ENCODE assay signal across 10 cellular contexts in genomic region chr3:119297169-119297568, GRCh38. TPM values are rescaled to one million over a fixed set of nuclear protein-coding genes. Genes with fewer than 3 reads are reported as not detected.
DNase-seq lines count a peak whose midpoint lies in the region; ATAC-seq and TF ChIP-seq lines count a peak whose summit lies in the region.
"Had no signal": no experiment of that assay in that cellular context is flagged by ENCODE, and none has a peak within 500 bp of the region (broad histone marks: within the 10 kb centered on the region; RNA-seq: fewer than 3 reads in every experiment).

No MANE protein-coding gene starts in this region.

- ATAC-seq in upper lobe of right lung, result no peak

- H3K36me3 Mint-ChIP-seq in Calu3 (ENCODE audit: insufficient read depth, unreplicated experiment), result peaks cover 18% of the 10 kb centered on the region

- H3K27ac Mint-ChIP-seq in Calu3 (ENCODE audit: unreplicated experiment), result no peak overlapping the region

- H3K4me3 ChIP-seq in breast epithelium (peak overlapping the region; percentile 70 to 96 (median 87)), mammary epithelial cell (replicated peaks in 1 of 3; ENCODE audit: insufficient read depth in 1 of 3, low read depth in 2 of 3, low read length in 3 of 3) (no peak overlapping the region), muscle layer of duodenum (ENCODE audit: low read depth in 1 of 2, low read length in 2 of 2) (peak overlapping the region; percentile 79 to 85), upper lobe of right lung (peak overlapping the region; percentile 85)

- peaks cover 14% of the 10 kb centered on the region for H3K4me1 Mint-ChIP-seq in Calu3 (ENCODE audit: low read depth, unreplicated experiment)

- H3K27ac ChIP-seq in breast epithelium, result peak overlapping the region; percentile 0 to 89
- no peak overlapping the region for H3K27ac ChIP-seq in mammary epithelial cell (ENCODE audit: insufficient read depth, low read depth, low read length)
- H3K27ac ChIP-seq in muscle layer of duodenum (ENCODE audit: low read length), result no peak overlapping the region
- peak overlapping the region; percentile 86 for H3K27ac ChIP-seq in upper lobe of right lung
- H3K27ac ChIP-seq: WERI-Rb-1 had no signal

- no peak overlapping the region for H3K9ac ChIP-seq in mammary epithelial cell (ENCODE audit: insufficient read depth, low read length)

- no peaks in the 10 kb centered on the region for H3K27me3 ChIP-seq in breast epithelium
- no peaks in the 10 kb centered on the region for H3K27me3 ChIP-seq in mammary epithelial cell (ENCODE audit: insufficient read depth, low read length)
- H3K27me3 ChIP-seq in muscle layer of duodenum (ENCODE audit: low read depth, low read length), result no peaks in the 10 kb centered on the region
- no peaks in the 10 kb centered on the region for H3K27me3 ChIP-seq in upper lobe of right lung

- intact Hi-C loops in breast epithelium (cut with DNase I; ENCODE audit: low total_unique reads), result no loop called here
- intact Hi-C loops in mammary epithelial cell (cut with micrococcal nuclease), result no loop called here
- intact Hi-C loops in upper lobe of right lung (cut with DNase I), result no loop called here
- intact Hi-C loops in Calu3 (cut with micrococcal nuclease; ENCODE audit: unreplicated experiment), result no loop called here

- no peak for TF ChIP-seq CTCF in breast epithelium (IDR thresholded peaks at IDR 0.05)
- no peak for TF ChIP-seq CTCF in mammary epithelial cell (conservative IDR thresholded peaks at IDR 0.05 in 1 of 2, IDR thresholded peaks at IDR 0.05 in 1 of 2; ENCODE audit: extremely low read depth in 1 of 2, insufficient read depth in 1 of 2, low read depth in 1 of 2, low read length in 2 of 2)
- no peak for TF ChIP-seq CTCF in upper lobe of right lung (IDR thresholded peaks at IDR 0.05)
- no peak for TF ChIP-seq CTCF in Calu3 (IDR thresholded peaks at IDR 0.05; ENCODE audit: unreplicated experiment)

- BruUV-seq in mammary epithelial cell (replicated peaks; lab: Mats Ljungman, UMichigan) (no TSS peak), Calu3 (replicated peaks; lab: Mats Ljungman, UMichigan) (no TSS peak)

- no peak overlapping the region for H3K4me2 ChIP-seq in mammary epithelial cell (ENCODE audit: insufficient read depth, low read depth, low read length)

- H3K9me3 ChIP-seq in breast epithelium, result no peaks in the 10 kb centered on the region
- H3K9me3 ChIP-seq in mammary epithelial cell (replicated peaks; ENCODE audit: insufficient read depth, low read length), result no peaks in the 10 kb centered on the region
- no peaks in the 10 kb centered on the region for H3K9me3 ChIP-seq in muscle layer of duodenum (ENCODE audit: control insufficient read depth in 1 of 2, low read length in 2 of 2)
- no peaks in the 10 kb centered on the region for H3K9me3 ChIP-seq in upper lobe of right lung

- H2AFZ ChIP-seq in mammary epithelial cell (ENCODE audit: low read depth, low read length), result no peak overlapping the region

- peaks cover 25% of the 10 kb centered on the region for H3K27me3 Mint-ChIP-seq in Calu3 (ENCODE audit: unreplicated experiment)

- CTCF ChIA-PET in mammary epithelial cell (lab: Charles Lee; ENCODE audit: low non-redundant PET), result no interaction called here
- CTCF ChIA-PET in Calu3 (lab: Charles Lee), result no interaction called here

- H3K36me3 ChIP-seq in breast epithelium (no peaks in the 10 kb centered on the region), mammary epithelial cell (ENCODE audit: insufficient read depth, low read length) (no peaks in the 10 kb centered on the region), muscle layer of duodenum (ENCODE audit: control insufficient read depth in 1 of 2, insufficient read depth in 2 of 2, low read length in 2 of 2) (peaks cover 0 to 8% of the 10 kb centered on the region in 2 donors), upper lobe of right lung (no peaks in the 10 kb centered on the region)
- H3K36me3 ChIP-seq: WERI-Rb-1 had no signal

- no peak overlapping the region for H3K4me3 Mint-ChIP-seq in Calu3 (ENCODE audit: low read depth, unreplicated experiment)

- TF ChIP-seq POLR2A in breast epithelium (IDR thresholded peaks at IDR 0.05), result no peak

- H3K4me1 ChIP-seq in breast epithelium, result peaks cover 0 to 3% of the 10 kb centered on the region in 2 donors
- peaks cover 29% of the 10 kb centered on the region for H3K4me1 ChIP-seq in mammary epithelial cell (ENCODE audit: insufficient read depth, low read length)
- H3K4me1 ChIP-seq in muscle layer of duodenum (ENCODE audit: control insufficient read depth in 1 of 2, insufficient read depth in 2 of 2, low read length in 2 of 2), result peaks cover 0 to 32% of the 10 kb centered on the region in 2 donors
- peaks cover 56% of the 10 kb centered on the region for H3K4me1 ChIP-seq in upper lobe of right lung

- DNase-seq in breast epithelium (ENCODE audit: low spot score in 2 of 2) (no peak), mammary epithelial cell (no peak), dermis blood vessel endothelial cell (peak; percentile 71), upper lobe of right lung (no peak), Calu3 (no peak), NK-92 (lab: John Stamatoyannopoulos, UW; ENCODE audit: unreplicated experiment) (no peak), NCI-H1436 treated with DMSO at 0.1 percent for 48 hours (lab: John Stamatoyannopoulos, UW) (no peak)
- DNase-seq: NCI-H1048, WERI-Rb-1 had no signal

- H3K9me3 Mint-ChIP-seq in Calu3 (ENCODE audit: low read depth, unreplicated experiment), result no peaks in the 10 kb centered on the region

- in situ Hi-C loops in mammary epithelial cell (cut with MboI; ENCODE audit: low sequenced_read_pairs in 2 of 2), result loop anchor here (25.0 kb wide), 2 partner anchors 140 to 390 kb away; partner anchors contain the start of gene COX17 (in 1 of the 2)

- H4K20me1 ChIP-seq in mammary epithelial cell (ENCODE audit: insufficient read depth, low read length), result no peaks in the 10 kb centered on the region

- dilution Hi-C loops in mammary epithelial cell (cut with HindIII; ENCODE audit: low sequenced_read_pairs), result no loop called here

- peaks cover 11% of the 10 kb centered on the region for H3K79me2 ChIP-seq in mammary epithelial cell (ENCODE audit: insufficient read depth, low read length)

RNA-seq across cellular contexts. Expression of gene ARHGAP31, which starts 3.0 kb away (rescaled TPM):
- total RNA-seq in breast epithelium, result 10 to 100 TPM; 11.6 to 19.3 (median 18.2) TPM
- total RNA-seq in mammary epithelial cell, result 10 to 100 TPM in 1 of 2 donors, 1 to 10 TPM in 1; 8.7 to 11.5 TPM
- 3.1 TPM for polyA plus RNA-seq in mammary epithelial cell
- polyA minus RNA-seq in mammary epithelial cell, result 15.5 TPM
- total RNA-seq in dermis blood vessel endothelial cell, result 51.7 and 64.1 TPM in 2 replicates
- total RNA-seq in upper lobe of right lung, result 117 TPM
- total RNA-seq in Calu3 (2022), result 0.07 and 0.52 TPM in 2 replicates

RNA-seq across cellular contexts. Expression of gene B4GALT4, which starts 56.5 kb away (rescaled TPM):
- total RNA-seq in breast epithelium (10 to 100 TPM; 14.1 to 22.5 (median 19.3) TPM), mammary epithelial cell (10 to 100 TPM; 18.3 to 34.8 TPM), dermis blood vessel endothelial cell (4.2 and 9.0 TPM in 2 replicates), upper lobe of right lung (15.8 TPM), Calu3 (2022) (38.7 and 48.1 TPM in 2 replicates)
- 18.9 TPM for polyA plus RNA-seq in mammary epithelial cell
- polyA minus RNA-seq in mammary epithelial cell, result 18.0 TPM

Comparison
In these comparisons a context has a peak if more than half of its experiments do, and no peak if none do; other contexts are left out.
1. H3K27ac ChIP-seq: peak in breast epithelium (2 of 2) and upper lobe of right lung (single experiment); none in mammary epithelial cell (single experiment) and muscle layer of duodenum (single experiment).
2. H3K4me3 ChIP-seq: peak in breast epithelium (3 of 3), muscle layer of duodenum (2 of 2) and upper lobe of right lung (single experiment); none in mammary epithelial cell (0 of 3).